8 cellular contexts compared by ENCODE assay signal in genomic region chr4:54318904-54319303, GRCh38.
DNase-seq lines count a peak whose midpoint lies in the region; ATAC-seq, FAIRE-seq and TF ChIP-seq lines count a peak whose summit lies in the region.

No MANE protein-coding gene starts in this region.

- ATAC-seq in pancreas (peak in 3 of 4 donors; percentile 39 to 70 (median 64)), GM18870 (IDR thresholded peaks at IDR 0.05; ENCODE audit: unreplicated experiment) (no peak)

- POLR2A ChIA-PET in HEK293T (lab: Yijun Ruan, JAX), result no interaction called here

- peak; percentile 0 for DNase-seq in NK-92 treated with Interleukin-12 subunit alpha and Interleukin-12 subunit beta, amount 100 ng/mL, for 24 hours (lab: John Stamatoyannopoulos, UW)
- DNase-seq in NK-92 (lab: John Stamatoyannopoulos, UW; ENCODE audit: unreplicated experiment) (no peak), HEK293T (ENCODE audit: extremely low spot score) (peak; percentile 49), RPMI7951 (ENCODE audit: low read depth) (peak; percentile 35), epithelial cell of proximal tubule (ENCODE audit: low read depth) (no peak), pancreas (no peak), DMS153 treated with DMSO at 0.1 percent for 48 hours (lab: John Stamatoyannopoulos, UW; ENCODE audit: unreplicated experiment) (no peak)

- intact Hi-C loops in pancreas (cut with DNase I), result no loop called here

- 25 to 26% methylated on average over 5 of the region's 5 CpGs for WGBS in pancreas, 2 donors

- H3K4me1 ChIP-seq in pancreas, result no peaks in the 10 kb centered on the region

- no peak for FAIRE-seq in pancreas (lab: Jason Lieb, UNC)

- H3K27ac ChIP-seq in pancreas, result no peak overlapping the region

- CTCF ChIA-PET in HEK293T (lab: Yijun Ruan, JAX), result interaction anchor here (0.7 to 0.9 kb wide), 2 partner anchors 10 to 397 kb away, joined by 3 to 4 read pairs; no protein-coding TSS in a partner anchor

- peak; percentile 94 for TF ChIP-seq CTCF in epithelial cell of proximal tubule (conservative IDR thresholded peaks at IDR 0.05; ENCODE audit: low read depth, low read length)
- peak; percentile 40 to 68 (median 60) for TF ChIP-seq CTCF in pancreas (IDR thresholded peaks at IDR 0.05)

- H3K4me3 ChIP-seq in epithelial cell of proximal tubule (ENCODE audit: low read depth, low read length) (no peak overlapping the region), pancreas (no peak overlapping the region)

- H3K9me3 ChIP-seq in pancreas, result no peaks in the 10 kb centered on the region

- no peaks in the 10 kb centered on the region for H3K27me3 ChIP-seq in pancreas

- H3K36me3 ChIP-seq in pancreas, result no peaks in the 10 kb centered on the region

TF ChIP-seq in HEK293T, 16 proteins besides CTCF, POLR2A, EP300 and RAD21:
- TF ChIP-seq BHLHE40 (IDR thresholded peaks at IDR 0.05; ENCODE audit: borderline replicate concordance) (no peak), FOXK2 (IDR thresholded peaks at IDR 0.05) (no peak), HDGF (IDR thresholded peaks at IDR 0.05; ENCODE audit: borderline replicate concordance) (no peak), ZNF384 (IDR thresholded peaks at IDR 0.05) (no peak), FOXA1 (IDR thresholded peaks at IDR 0.05) (no peak), NFRKB (IDR thresholded peaks at IDR 0.05) (no peak), PKNOX1 (IDR thresholded peaks at IDR 0.05) (no peak), TARDBP (IDR thresholded peaks at IDR 0.05) (no peak)
TF ChIP-seq in HEK293T: peak in this region for 0.

Comparison
In these comparisons a context has a peak if more than half of its experiments do, and no peak if none do; other contexts are left out.
1. DNase-seq: peak in NK-92 treated with Interleukin-12 subunit alpha and Interleukin-12 subunit beta, amount 100 ng/mL, for 24 hours (single experiment), HEK293T (single experiment) and RPMI7951 (single experiment); none in NK-92 (single experiment), epithelial cell of proximal tubule (single experiment), pancreas (0 of 6) and DMS153 treated with DMSO at 0.1 percent for 48 hours (single experiment).